ENCODE assay signal across 12 cellular contexts in genomic region chr7:28903779-28904538, GRCh38. TPM values are rescaled to one million over a fixed set of nuclear protein-coding genes. Genes with fewer than 3 reads are reported as not detected.
DNase-seq lines count a peak whose midpoint lies in the region; TF ChIP-seq lines count a peak whose summit lies in the region.
"Had no signal": no experiment of that assay in that cellular context is flagged by ENCODE, and none has a peak within 500 bp of the region (broad histone marks: within the 10 kb centered on the region; RNA-seq: fewer than 3 reads in every experiment).

No MANE protein-coding gene starts in this region.

- H3K4me3 ChIP-seq in mammary epithelial cell (replicated peaks in 1 of 3; ENCODE audit: insufficient read depth in 1 of 3, low read depth in 2 of 3, low read length in 3 of 3) (peak overlapping the region in 1 of 3 experiments; percentile 21), mucosa of rectum (ENCODE audit: low read length in 2 of 2) (peak overlapping the region; percentile 7 to 13), urinary bladder (ENCODE audit: low read depth, low read length) (peak overlapping the region; percentile 33)

- H3K36me3 ChIP-seq in mammary epithelial cell (ENCODE audit: insufficient read depth, low read length): no peaks in the 10 kb centered on the region
- H3K36me3 ChIP-seq in mucosa of rectum (ENCODE audit: control insufficient read depth in 2 of 2, insufficient read depth in 2 of 2, low read length in 2 of 2): no peaks in the 10 kb centered on the region
- H3K36me3 ChIP-seq in urinary bladder (ENCODE audit: insufficient read depth): no peaks in the 10 kb centered on the region

- peaks cover 4% of the 10 kb centered on the region for H3K27me3 ChIP-seq in mammary epithelial cell (ENCODE audit: insufficient read depth, low read length)
- H3K27me3 ChIP-seq in mucosa of rectum (ENCODE audit: control insufficient read depth in 2 of 2, insufficient read depth in 2 of 2, low read length in 2 of 2): no peaks in the 10 kb centered on the region

- in situ Hi-C loops in mammary epithelial cell (cut with MboI; ENCODE audit: low sequenced_read_pairs in 2 of 2): no loop called here
- in situ Hi-C loops in GM13977 (cut with MboI; ENCODE audit: low pct_unique_long_range_greater_than_20kb, low sequenced_read_pairs, unreplicated experiment): no loop called here

- CTCF ChIA-PET in mammary epithelial cell (lab: Charles Lee; ENCODE audit: low non-redundant PET): no interaction called here

- peak overlapping the region; percentile 65 for H3K4me2 ChIP-seq in mammary epithelial cell (ENCODE audit: insufficient read depth, low read depth, low read length)

- TF ChIP-seq CTCF in mammary epithelial cell (conservative IDR thresholded peaks at IDR 0.05 in 1 of 2, IDR thresholded peaks at IDR 0.05 in 1 of 2; ENCODE audit: extremely low read depth in 1 of 2, insufficient read depth in 1 of 2, low read depth in 1 of 2, low read length in 2 of 2) (no peak), GM13977 (IDR thresholded peaks at IDR 0.05; ENCODE audit: extremely low read depth, insufficient read depth, missing control alignments) (no peak)

- BruUV-seq in mammary epithelial cell (replicated peaks; lab: Mats Ljungman, UMichigan): no TSS peak

- H2AFZ ChIP-seq in mammary epithelial cell (ENCODE audit: low read depth, low read length): peak overlapping the region; percentile 79

- H4K20me1 ChIP-seq in mammary epithelial cell (ENCODE audit: insufficient read depth, low read length): no peaks in the 10 kb centered on the region

- H3K79me2 ChIP-seq in mammary epithelial cell (ENCODE audit: insufficient read depth, low read length): no peaks in the 10 kb centered on the region

- dilution Hi-C loops in mammary epithelial cell (cut with HindIII; ENCODE audit: low sequenced_read_pairs): no loop called here

- no peak overlapping the region for H3K9ac ChIP-seq in mammary epithelial cell (ENCODE audit: insufficient read depth, low read length)
- no peak overlapping the region for H3K9ac ChIP-seq in mucosa of rectum (ENCODE audit: low read depth in 1 of 2, low read length in 2 of 2)

- intact Hi-C loops in mammary epithelial cell (cut with micrococcal nuclease): no loop called here

- H3K4me1 ChIP-seq in mammary epithelial cell (ENCODE audit: insufficient read depth, low read length) (no peaks in the 10 kb centered on the region), mucosa of rectum (ENCODE audit: control insufficient read depth in 2 of 2, insufficient read depth in 2 of 2, low read length in 2 of 2) (no peaks in the 10 kb centered on the region), urinary bladder (ENCODE audit: insufficient read depth) (no peaks in the 10 kb centered on the region)

- DNase-seq in NCI-H2107 treated with DMSO at 0.1 percent for 48 hours (lab: John Stamatoyannopoulos, UW; ENCODE audit: unreplicated experiment) (peak; percentile 39), NCI-H2107 (lab: John Stamatoyannopoulos, UW) (no peak), mammary epithelial cell (no peak), GM13977 (ENCODE audit: low spot score) (no peak), midbrain (lab: John Stamatoyannopoulos, UW) (no peak), T-helper 2 cell (no peak)
- DNase-seq: amygdala; DMS79; stimulated activated naive CD4-positive, alpha-beta T cell had no signal

- H3K9me3 ChIP-seq in mammary epithelial cell (replicated peaks; ENCODE audit: insufficient read depth, low read length) (no peaks in the 10 kb centered on the region), mucosa of rectum (ENCODE audit: control insufficient read depth in 2 of 2, low read length in 2 of 2) (no peaks in the 10 kb centered on the region)

- H3K27ac ChIP-seq in mammary epithelial cell (ENCODE audit: insufficient read depth, low read depth, low read length) (no peak overlapping the region), mucosa of rectum (ENCODE audit: low read depth in 2 of 2, low read length in 2 of 2) (no peak overlapping the region), urinary bladder (ENCODE audit: low read depth) (no peak overlapping the region)

- 71% methylated on average over 3 of the region's 3 CpGs for WGBS in mammary epithelial cell (ENCODE audit: low coverage, missing lambda C conversion rate)
- 45% methylated on average over 3 of the region's 3 CpGs for WGBS in urinary bladder

RNA-seq across cellular contexts. Expression of gene TRIL, which starts 54.2 kb away (rescaled TPM):
- total RNA-seq in mammary epithelial cell: 1 to 10 TPM in 1 of 2 donors, not detected in 1; 4.5 TPM
- polyA plus RNA-seq in mammary epithelial cell: 0.01 TPM
- 0.10 TPM for polyA minus RNA-seq in mammary epithelial cell
- total RNA-seq in urinary bladder: 20.4 TPM
- 3.3 TPM for polyA plus RNA-seq in urinary bladder
- total RNA-seq: A172 had no signal
